Comparison of ENCODE assay signal across 1 cellular context in genomic region chr7:104179178-104179577, GRCh38.
TF ChIP-seq lines count a peak whose summit lies in the region.

No MANE protein-coding gene starts in this region.

TF ChIP-seq in IMR-90, 13 proteins besides CTCF, POLR2A, EP300 and RAD21:
- TF ChIP-seq RCOR1 (IDR thresholded peaks at IDR 0.05; ENCODE audit: insufficient replicate concordance, low read length) = no peak
- no peak for TF ChIP-seq RFX5 (IDR thresholded peaks at IDR 0.05; ENCODE audit: low read depth, low read length)
- TF ChIP-seq USF2 (IDR thresholded peaks at IDR 0.05; ENCODE audit: low read depth, low read length) = no peak
- TF ChIP-seq NFE2L2 (IDR thresholded peaks at IDR 0.05; ENCODE audit: low read depth, low read length) = no peak
- TF ChIP-seq MAFK (IDR thresholded peaks at IDR 0.05; ENCODE audit: low read depth, low read length) = no peak
- TF ChIP-seq ELK1 (IDR thresholded peaks at IDR 0.05; ENCODE audit: borderline replicate concordance, low read depth, low read length) = no peak
- no peak for TF ChIP-seq CHD1 (IDR thresholded peaks at IDR 0.05; ENCODE audit: low read depth, low read length)
- TF ChIP-seq BHLHE40 (IDR thresholded peaks at IDR 0.05; ENCODE audit: low read depth, low read length) = no peak
- TF ChIP-seq MAZ (IDR thresholded peaks at IDR 0.05; ENCODE audit: borderline replicate concordance, low read depth, low read length) = no peak
- TF ChIP-seq SMC3 (IDR thresholded peaks at IDR 0.05; ENCODE audit: low read depth, low read length) = no peak
- TF ChIP-seq CEBPB (IDR thresholded peaks at IDR 0.05; ENCODE audit: low read depth, low read length) = no peak
- no peak for TF ChIP-seq MXI1 (IDR thresholded peaks at IDR 0.05; ENCODE audit: borderline replicate concordance, low read depth, low read length)
- no peak for TF ChIP-seq FOS (IDR thresholded peaks at IDR 0.05; ENCODE audit: low read depth, low read length)
